In genomic region chr5:134648425-134649162, GRCh38 we compare ENCODE assay signal across 1 cellular context.
TF ChIP-seq lines count a peak whose summit lies in the region.

SEC24A (plus strand) TSS chr5:134648785; CDS start chr5:134649077, 292 bp downstream.

TF ChIP-seq in HepG2, 621 proteins besides CTCF, POLR2A, EP300 and RAD21 (continued from another document and continues in another):
- TF ChIP-seq ZNF574 (CRISPR knock-in tag; IDR thresholded peaks at IDR 0.05) (peak; percentile 92), ZIK1 (CRISPR knock-in tag; IDR thresholded peaks at IDR 0.05; ENCODE audit: borderline replicate concordance, low read depth) (peak; percentile 85; the same call in 1 of the 2 replicates), SNAPC5 (CRISPR knock-in tag; IDR thresholded peaks at IDR 0.05; ENCODE audit: borderline replicate concordance) (0 out of 2 replicates have a peak, but pooled peaks have one; percentile 70), PRDM15 (CRISPR knock-in tag; IDR thresholded peaks at IDR 0.05) (peak; percentile 38; the same call in 1 of the 2 replicates), NPAS2 (CRISPR knock-in tag; IDR thresholded peaks at IDR 0.05; ENCODE audit: borderline replicate concordance) (no peak), ZNF788 (CRISPR knock-in tag; IDR thresholded peaks at IDR 0.05; ENCODE audit: borderline replicate concordance) (peak; percentile 69; the same call in 1 of the 2 replicates), ZBTB33 (CRISPR knock-in tag; IDR thresholded peaks at IDR 0.05) (peak; percentile 76), IRF9 (CRISPR knock-in tag; IDR thresholded peaks at IDR 0.05; ENCODE audit: borderline replicate concordance) (peak; percentile 78), POGK (CRISPR knock-in tag; conservative IDR thresholded peaks at IDR 0.05) (peak; percentile 91), ZNF792 (CRISPR knock-in tag; IDR thresholded peaks at IDR 0.05) (peak; percentile 79), MAF1 (CRISPR knock-in tag; IDR thresholded peaks at IDR 0.05; ENCODE audit: borderline replicate concordance) (no peak; the same call in 1 of the 2 replicates), DMTF1 (CRISPR knock-in tag; IDR thresholded peaks at IDR 0.05) (0 out of 2 replicates have a peak, but pooled peaks have one; percentile 61), MBD4 (IDR thresholded peaks at IDR 0.05; ENCODE audit: borderline replicate concordance, low read length) (no peak), ZNF484 (CRISPR knock-in tag; IDR thresholded peaks at IDR 0.05; ENCODE audit: borderline replicate concordance, low read depth) (no peak), HDAC1 (CRISPR knock-in tag; IDR thresholded peaks at IDR 0.05) (peak; percentile 98), KLF9 (CRISPR knock-in tag; IDR thresholded peaks at IDR 0.05; ENCODE audit: low read depth) (peak; percentile 54; the same call in 1 of the 2 replicates), ZNF724P (CRISPR knock-in tag; IDR thresholded peaks at IDR 0.05; ENCODE audit: borderline replicate concordance) (peak; percentile 93), ZBTB10 (CRISPR knock-in tag; IDR thresholded peaks at IDR 0.05; ENCODE audit: borderline replicate concordance) (peak; percentile 56; the same call in 1 of the 2 replicates), ZBED4 (CRISPR knock-in tag; IDR thresholded peaks at IDR 0.05; ENCODE audit: borderline replicate concordance) (peak; percentile 64), CCDC6 (CRISPR knock-in tag; IDR thresholded peaks at IDR 0.05) (peak; percentile 97), ZC3H4 (CRISPR knock-in tag; IDR thresholded peaks at IDR 0.05; ENCODE audit: borderline replicate concordance) (peak; percentile 49; the same call in 1 of the 2 replicates), KLF15 (CRISPR knock-in tag; IDR thresholded peaks at IDR 0.05; ENCODE audit: borderline replicate concordance) (peak; percentile 34; the same call in 1 of the 2 replicates), TAF15 (IDR thresholded peaks at IDR 0.05; ENCODE audit: low read depth, low read length, poor library complexity, severe bottlenecking) (no peak), ZBTB46 (CRISPR knock-in tag; IDR thresholded peaks at IDR 0.05; ENCODE audit: borderline replicate concordance) (no peak), POGZ (CRISPR knock-in tag; IDR thresholded peaks at IDR 0.05) (peak; percentile 91)
